Comparison of ENCODE assay signal across 8 cellular contexts in the genomic region with DNA sequence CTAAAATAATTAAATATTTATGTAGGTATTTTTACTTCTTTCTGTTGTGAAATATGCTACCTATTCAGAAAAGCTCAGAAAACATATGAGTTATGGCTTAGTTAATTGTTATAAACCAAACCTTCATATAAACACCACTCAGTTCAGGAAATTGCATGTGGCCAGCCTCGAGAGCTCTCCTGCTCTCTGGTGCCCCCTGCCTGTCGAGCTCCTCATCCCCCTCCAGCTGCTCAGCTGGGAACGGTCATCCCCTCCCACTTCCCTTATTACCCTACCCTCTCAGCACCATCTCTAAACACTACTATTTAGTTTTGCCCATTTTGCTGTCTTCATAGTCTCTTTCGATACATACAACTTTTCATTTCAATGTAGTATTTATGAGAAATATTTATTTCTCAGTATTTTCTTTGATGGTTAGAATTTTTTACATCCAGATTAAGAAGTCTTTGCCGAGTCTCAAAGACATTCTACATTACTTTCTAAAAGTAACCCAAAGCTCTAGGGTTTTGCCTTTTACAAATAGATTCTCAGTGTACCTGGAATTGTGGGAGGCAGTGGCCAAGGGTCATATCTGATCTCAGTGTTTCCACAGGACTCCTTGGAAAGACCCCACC. TPM values are rescaled to one million over a fixed set of nuclear protein-coding genes. Genes with fewer than 3 reads are reported as not detected.
DNase-seq lines count a peak whose midpoint lies in the region; ATAC-seq, FAIRE-seq and TF ChIP-seq lines count a peak whose summit lies in the region.

No MANE protein-coding gene starts in this region.

- TF ChIP-seq CTCF in fibroblast of pulmonary artery (IDR thresholded peaks at IDR 0.05; ENCODE audit: low read length, missing control alignments) (peak; percentile 99), thoracic aorta (IDR thresholded peaks at IDR 0.05) (peak; percentile 79)

- no peaks in the 10 kb centered on the region for H3K4me1 ChIP-seq in thoracic aorta (ENCODE audit: control insufficient read depth in 1 of 2, low read depth in 2 of 2)

- peak; percentile 90 for ATAC-seq in GM21447 (IDR thresholded peaks at IDR 0.05; ENCODE audit: unreplicated experiment)
- ATAC-seq in thoracic aorta (ENCODE audit: insufficient number of reproducible peaks, low FRiP score, low read depth), result no peak

- no peak for TF ChIP-seq EP300 in Ishikawa (IDR thresholded peaks at IDR 0.05; ENCODE audit: borderline replicate concordance)

- peak; percentile 96 for TF ChIP-seq RAD21 in Ishikawa (IDR thresholded peaks at IDR 0.05; ENCODE audit: low read depth)

- no peak overlapping the region for H3K27ac ChIP-seq in thoracic aorta

- H3K4me3 ChIP-seq in fibroblast of pulmonary artery (replicated peaks; ENCODE audit: low read depth, low read length) (no peak overlapping the region), thoracic aorta (no peak overlapping the region)

- peak; percentile 15 for DNase-seq in DMS 273 treated with DMSO at 0.1 percent for 48 hours (lab: John Stamatoyannopoulos, UW)
- peak; percentile 50 for DNase-seq in RCC 7860 (ENCODE audit: low spot score)
- peak; percentile 75 for DNase-seq in activated T-helper 1 cell treated with Interleukin-2 at 50 U/mL for 16 hours (ENCODE audit: low read depth)
- DNase-seq in fibroblast of pulmonary artery (ENCODE audit: low read depth), result peak; percentile 74
- DNase-seq in nucleus accumbens (lab: John Stamatoyannopoulos, UW), result peak in 47 of 56 donors; percentile 23 to 84 (median 59)
- no peak for DNase-seq in thoracic aorta (ENCODE audit: low spot score)

- no peaks in the 10 kb centered on the region for H3K27me3 ChIP-seq in thoracic aorta (replicated peaks; ENCODE audit: insufficient read depth)

- no peaks in the 10 kb centered on the region for H3K36me3 ChIP-seq in thoracic aorta

- FAIRE-seq in RCC 7860 (lab: Jason Lieb, UNC), result peak; percentile 84

- peaks cover 9% of the 10 kb centered on the region for H3K9me3 ChIP-seq in thoracic aorta

TF ChIP-seq in Ishikawa, 13 proteins besides CTCF, POLR2A, EP300 and RAD21:
- TF ChIP-seq TAF1 (IDR thresholded peaks at IDR 0.05; ENCODE audit: low read depth), result no peak
- TF ChIP-seq, protein P1, sequence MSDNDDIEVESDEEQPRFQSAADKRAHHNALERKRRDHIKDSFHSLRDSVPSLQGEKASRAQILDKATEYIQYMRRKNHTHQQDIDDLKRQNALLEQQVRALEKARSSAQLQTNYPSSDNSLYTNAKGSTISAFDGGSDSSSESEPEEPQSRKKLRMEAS (IDR thresholded peaks at IDR 0.05), result peak; percentile 46
- no peak for TF ChIP-seq ZBTB7A (IDR thresholded peaks at IDR 0.05; ENCODE audit: low read depth)
- no peak for TF ChIP-seq YY1 (IDR thresholded peaks at IDR 0.05; ENCODE audit: low read depth)
- TF ChIP-seq EGR1 (IDR thresholded peaks at IDR 0.05), result no peak

RNA-seq across cellular contexts. Expression of a gene that starts 51.2 kb away (rescaled TPM):
- 10 to 100 TPM; 16.9 to 20.2 TPM for total RNA-seq in thoracic aorta

RNA-seq across cellular contexts. Expression of a gene that starts 55.7 kb away (rescaled TPM):
- total RNA-seq in thoracic aorta, result 10 to 100 TPM in 1 of 2 donors, 1 to 10 TPM in 1; 5.8 to 19.3 TPM
